In the genomic region with DNA sequence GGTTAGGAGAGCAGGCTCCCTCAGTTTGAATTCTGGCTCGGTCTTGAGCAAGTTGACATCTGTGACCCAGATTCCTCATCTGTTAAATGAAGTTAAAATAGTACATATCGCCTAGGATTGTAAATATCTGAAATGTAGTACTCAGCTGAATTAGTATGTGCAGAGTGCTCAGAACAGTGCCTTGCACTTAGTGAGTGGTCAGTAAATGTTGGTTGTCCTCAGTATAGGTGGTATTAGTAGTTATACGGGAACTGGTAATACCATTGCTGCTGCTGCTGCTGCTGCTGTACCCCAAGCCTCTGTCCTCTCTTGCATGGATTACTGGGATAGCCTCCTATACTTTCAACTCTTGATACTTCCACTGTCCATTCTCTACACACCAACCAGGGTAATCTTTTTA, we compare ENCODE assay signal across 1 cellular context.
TF ChIP-seq lines count a peak whose summit lies in the region.

No MANE protein-coding gene starts in this region.

TF ChIP-seq in IMR-90, 13 proteins besides CTCF, POLR2A, EP300 and RAD21 (continued from another document):
- TF ChIP-seq, protein P1, sequence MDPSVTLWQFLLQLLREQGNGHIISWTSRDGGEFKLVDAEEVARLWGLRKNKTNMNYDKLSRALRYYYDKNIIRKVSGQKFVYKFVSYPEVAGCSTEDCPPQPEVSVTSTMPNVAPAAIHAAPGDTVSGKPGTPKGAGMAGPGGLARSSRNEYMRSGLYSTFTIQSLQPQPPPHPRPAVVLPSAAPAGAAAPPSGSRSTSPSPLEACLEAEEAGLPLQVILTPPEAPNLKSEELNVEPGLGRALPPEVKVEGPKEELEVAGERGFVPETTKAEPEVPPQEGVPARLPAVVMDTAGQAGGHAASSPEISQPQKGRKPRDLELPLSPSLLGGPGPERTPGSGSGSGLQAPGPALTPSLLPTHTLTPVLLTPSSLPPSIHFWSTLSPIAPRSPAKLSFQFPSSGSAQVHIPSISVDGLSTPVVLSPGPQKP (IDR thresholded peaks at IDR 0.05; ENCODE audit: borderline replicate concordance, low read depth, low read length), result no peak
- no peak for TF ChIP-seq CEBPB (IDR thresholded peaks at IDR 0.05; ENCODE audit: low read depth, low read length)
- no peak for TF ChIP-seq MAZ (IDR thresholded peaks at IDR 0.05; ENCODE audit: borderline replicate concordance, low read depth, low read length)
TF ChIP-seq in IMR-90: peak in this region for 0.
